ENCODE assay signal across 19 cellular contexts in the genomic region with DNA sequence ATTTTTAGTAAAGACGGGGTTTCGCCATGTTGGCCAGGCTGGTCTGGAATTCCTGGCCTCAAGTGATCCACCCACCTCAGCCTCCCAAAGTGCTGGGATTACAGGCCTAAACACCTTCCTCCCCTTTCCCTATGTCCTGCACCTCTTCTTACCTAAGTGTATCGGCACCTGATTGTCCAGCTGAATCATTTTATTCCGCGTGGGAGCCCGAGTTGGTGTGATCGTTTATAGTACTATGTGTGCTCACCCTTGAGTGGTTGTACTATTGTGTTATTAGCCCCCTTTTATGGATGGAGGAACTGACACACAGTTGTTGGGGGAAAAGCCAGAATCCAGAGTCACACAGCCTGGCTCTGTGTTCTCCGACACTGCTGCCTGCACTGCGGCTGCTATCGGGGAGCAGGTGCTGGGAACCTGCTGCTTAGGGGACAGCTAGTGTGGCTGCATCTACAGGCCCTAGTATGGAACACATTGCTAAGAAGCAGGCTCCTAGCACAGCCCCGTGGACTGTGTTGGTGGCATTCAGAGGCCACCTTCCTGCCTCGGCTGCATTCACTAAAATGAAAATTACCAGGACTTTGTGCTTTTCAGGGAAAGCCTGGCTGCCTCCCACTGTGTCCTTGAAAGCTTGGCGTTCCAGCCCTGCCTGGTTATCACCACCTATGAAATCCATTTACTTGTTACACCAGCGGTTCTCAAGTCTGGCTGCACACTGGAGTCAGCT. TPM values are rescaled to one million over a fixed set of nuclear protein-coding genes. Genes with fewer than 3 reads are reported as not detected.
A peak's percentile ranks its signal among the peaks of the same experiment; 100 is the strongest.
DNase-seq lines count a peak whose midpoint lies in the region; ATAC-seq, FAIRE-seq and TF ChIP-seq lines count a peak whose summit lies in the region.
"Had no signal": no experiment of that assay in that cellular context is flagged by ENCODE, and none has a peak within 500 bp of the region (broad histone marks: within the 10 kb centered on the region; RNA-seq: fewer than 3 reads in every experiment).

No MANE protein-coding gene starts in this region.

- intact Hi-C loops in HepG2 (cut with micrococcal nuclease; ENCODE audit: unreplicated experiment): loop anchor here (5.0 kb wide), 1 partner anchor 40 kb away; a partner anchor contains a TSS
- intact Hi-C loops in aorta (cut with DNase I): loop anchor here in 1 of 2 donors (5.0 kb wide), 1 partner anchor 130 kb away; no protein-coding TSS in a partner anchor

- BruUV-seq in HepG2 (replicated peaks; lab: Mats Ljungman, UMichigan): no TSS peak

- TF ChIP-seq EP300 in HepG2 (IDR thresholded peaks at IDR 0.05; ENCODE audit: low read depth in 2 of 2, low read length in 2 of 2) (no peak; a peak in 1 of 4 replicates), HepG2 (CRISPR knock-in tag; IDR thresholded peaks at IDR 0.05; ENCODE audit: borderline replicate concordance) (no peak)

- H3K27me3 ChIP-seq in HepG2 (ENCODE audit: control insufficient read depth in 1 of 2, insufficient read depth in 2 of 2, low read length in 2 of 2) (no peaks in the 10 kb centered on the region), aorta (ENCODE audit: control insufficient read depth in 1 of 2, insufficient read depth in 2 of 2, low read length in 1 of 2) (no peaks in the 10 kb centered on the region)
- H3K27me3 ChIP-seq: breast epithelium, upper lobe of right lung had no signal

- no peaks in the 10 kb centered on the region for H3K36me3 Mint-ChIP-seq in T-helper 17 cell (ENCODE audit: low read depth)

- POLR2A ChIA-PET in HepG2 (lab: Yijun Ruan, JAX): interaction anchor here (1.1 to 13.6 kb wide), 4 partner anchors 8 to 22 kb away, joined by 3 to 116 read pairs (median 10); a partner anchor contains a TSS

- H3K9me3 ChIP-seq in T-helper 17 cell (ENCODE audit: control insufficient read depth, low read length, poor library complexity, severe bottlenecking) (no peaks in the 10 kb centered on the region), HepG2 (ENCODE audit: low read length) (no peaks in the 10 kb centered on the region), aorta (ENCODE audit: control insufficient read depth, low read length) (no peaks in the 10 kb centered on the region)
- H3K9me3 ChIP-seq: breast epithelium, upper lobe of right lung had no signal

- no peak overlapping the region for H2AFZ ChIP-seq in HepG2 (ENCODE audit: low read length)

- CTCF ChIA-PET in HepG2 (lab: Yijun Ruan, JAX; ENCODE audit: low intra/inter-chr PET ratio, low total read pairs): no interaction called here

- H3K4me2 ChIP-seq in HepG2 (ENCODE audit: low read depth, low read length): 0 out of 2 replicates have a peak overlapping the region, but pooled peaks have one; percentile 6

- peak overlapping the region; percentile 27 for H3K27ac Mint-ChIP-seq in T-helper 17 cell

- H3K4me1 ChIP-seq in HepG2 (ENCODE audit: insufficient read depth, low read length) (peaks cover 88% of the 10 kb centered on the region), aorta (ENCODE audit: control insufficient read depth in 1 of 2, insufficient read depth in 2 of 2, low read length in 2 of 2) (peaks cover 0 to 2% of the 10 kb centered on the region in 2 donors)
- H3K4me1 ChIP-seq: breast epithelium had no signal

- H3K27ac ChIP-seq in HepG2 (ENCODE audit: extremely low read length, insufficient read depth, low read length): peak overlapping the region; percentile 75
- H3K27ac ChIP-seq in aorta (ENCODE audit: low read depth in 1 of 2, low read length in 2 of 2): peak overlapping the region in 1 of 2 donors; percentile 48

- ATAC-seq in T-helper 17 cell (no peak), HepG2 (peak; percentile 42), aorta (ENCODE audit: low FRiP score) (no peak), GM18907 (IDR thresholded peaks at IDR 0.05; ENCODE audit: unreplicated experiment) (no peak), HG03565 (IDR thresholded peaks at IDR 0.05; ENCODE audit: unreplicated experiment) (no peak)
- ATAC-seq: activated CD4-positive, alpha-beta T cell treated with anti-CD3 and anti-CD28 coated beads for 36 hours; upper lobe of right lung had no signal

- in situ Hi-C loops in HepG2 (cut with HindIII; ENCODE audit: extremely low pct_ligation_motif_present, low pct_unique_long_range_greater_than_20kb): no loop called here

- no peak for TF ChIP-seq RAD21 in HepG2 (CRISPR knock-in tag; IDR thresholded peaks at IDR 0.05)

- H3K4me1 Mint-ChIP-seq in T-helper 17 cell: peaks cover 13% of the 10 kb centered on the region

- peak; percentile 28 to 63; a peak in 2 of 4 replicates for TF ChIP-seq POLR2A in HepG2 (IDR thresholded peaks at IDR 0.05; ENCODE audit: insufficient read depth in 1 of 2, low read depth in 2 of 2, low read length in 2 of 2)

- peak; percentile 23 for DNase-seq in stimulated activated CD4-positive, alpha-beta T cell treated with anti-CD3 and anti-CD28 coated beads, Interleukin-15, amount 100 ng/mL, for 24 hours
- no peak for DNase-seq in stimulated activated CD4-positive, alpha-beta T cell treated with anti-CD3 and anti-CD28 coated beads, Interleukin-4, amount 100 ng/mL, for 1 hour
- DNase-seq in T-helper 17 cell: no peak
- peak; percentile 83 for DNase-seq in HepG2 (ENCODE audit: low spot score)
- DNase-seq in aorta: no peak
- no peak for DNase-seq in cortex of kidney (lab: John Stamatoyannopoulos, UW)
- DNase-seq: activated CD4-positive, alpha-beta T cell treated with anti-CD3 and anti-CD28 coated beads for 36 hours; activated effector memory CD4-positive, alpha-beta T cell treated with Interleukin-2 at 50 U/mL for 16 hours; KG1; NCI-H146; NCI-H510A treated with DMSO at 0.1 percent for 48 hours; T-helper 2 cell; upper lobe of right lung had no signal

- no peak; the same call in 1 of the 2 replicates for TF ChIP-seq CTCF in HepG2 (CRISPR knock-in tag; IDR thresholded peaks at IDR 0.05)

- peaks cover 11 to 18% of the 10 kb centered on the region in 2 experiments for H3K36me3 ChIP-seq in HepG2 (replicated peaks in 1 of 2; ENCODE audit: control insufficient read depth in 1 of 2, insufficient read depth in 2 of 2, low read length in 2 of 2)
- peaks cover 0 to 3% of the 10 kb centered on the region in 2 donors for H3K36me3 ChIP-seq in aorta (ENCODE audit: control insufficient read depth in 1 of 2, insufficient read depth in 2 of 2, low read length in 1 of 2)

- no peak overlapping the region for H3K9ac ChIP-seq in HepG2 (ENCODE audit: insufficient read depth, low read depth, low read length)

- 73% methylated on average over 11 of the region's 14 CpGs for WGBS in HepG2 (ENCODE audit: low lambda C conversion rate)
- 89 to 90% methylated on average over 14 of the region's 14 CpGs for WGBS in aorta, 2 donors

- H3K4me3 Mint-ChIP-seq in T-helper 17 cell: no peak overlapping the region
- H3K4me3 Mint-ChIP-seq: activated CD4-positive, alpha-beta T cell treated with anti-CD3 and anti-CD28 coated beads for 36 hours had no signal

- H3K79me2 ChIP-seq in HepG2 (ENCODE audit: insufficient read depth, low read length): no peaks in the 10 kb centered on the region

- peak; percentile 83 for FAIRE-seq in HepG2 (lab: Jason Lieb, UNC)
- FAIRE-seq: GM12891, GM19239, keratinocyte had no signal

- H3K27me3 Mint-ChIP-seq in T-helper 17 cell: no peaks in the 10 kb centered on the region
- H3K27me3 Mint-ChIP-seq: activated CD4-positive, alpha-beta T cell treated with anti-CD3 and anti-CD28 coated beads for 36 hours had no signal

- H3K4me3 ChIP-seq in HepG2 (replicated peaks in 1 of 3; ENCODE audit: insufficient read depth in 1 of 3, low read depth in 2 of 3, low read length in 3 of 3) (no peak overlapping the region), aorta (ENCODE audit: low read length in 2 of 2) (no peak overlapping the region)
- H3K4me3 ChIP-seq: breast epithelium, upper lobe of right lung had no signal

- H4K20me1 ChIP-seq in HepG2 (ENCODE audit: insufficient read depth, low read length): peaks cover 36% of the 10 kb centered on the region

RNA-seq across cellular contexts. Expression of a gene that starts 21.6 kb away (rescaled TPM):
- total RNA-seq in T-helper 17 cell: 100 to 1,000 TPM; 322 to 380 TPM
- 1,559 and 2,216 TPM in 2 replicates for total RNA-seq in HepG2 (2016; rRNA removed; fragmentation: Illumina TruSeq; extraction: Trizol)
- total RNA-seq in HepG2 (2016; cell fraction: cytosol; rRNA removed; fragmentation: Illumina TruSeq; extraction: Trizol; ENCODE audit: low read depth): 233 and 251 TPM in 2 replicates
- 1,559 and 2,270 TPM in 2 replicates for total RNA-seq in HepG2 (2016; cell fraction: insoluble cytoplasmic fraction; rRNA removed; fragmentation: Illumina TruSeq; extraction: Trizol)
- total RNA-seq in HepG2 (2016; cell fraction: membrane; rRNA removed; fragmentation: Illumina TruSeq; extraction: Trizol): 352 and 366 TPM in 2 replicates
- total RNA-seq in HepG2 (2016; cell fraction: nucleus; rRNA removed; fragmentation: Illumina TruSeq; extraction: Trizol): 647 and 688 TPM in 2 replicates
- 2,835 and 3,103 TPM in 2 replicates for polyA plus RNA-seq in HepG2 (2011; rRNA removed)
- polyA plus RNA-seq in HepG2 (2011; cell fraction: cytosol; rRNA removed): 2,814 and 3,536 TPM in 2 replicates
- polyA plus RNA-seq in HepG2 (2011; cell fraction: nucleus; rRNA removed): 1,312 and 1,364 TPM in 2 replicates
- 2,599 and 3,087 TPM in 2 replicates for polyA plus RNA-seq in HepG2 (2012)
- 244 and 257 TPM in 2 replicates for polyA plus RNA-seq in HepG2 (2016; cell fraction: cytosol; fragmentation: Illumina TruSeq; extraction: Trizol; ENCODE audit: low read depth)
- polyA plus RNA-seq in HepG2 (2016; cell fraction: insoluble cytoplasmic fraction; fragmentation: Illumina TruSeq; extraction: Trizol; ENCODE audit: low read depth): 2,184 and 2,214 TPM in 2 replicates
- polyA plus RNA-seq in HepG2 (2016; cell fraction: membrane; fragmentation: Illumina TruSeq; extraction: Trizol; ENCODE audit: low read depth): 258 and 284 TPM in 2 replicates
- 796 and 841 TPM in 2 replicates for polyA plus RNA-seq in HepG2 (2016; cell fraction: nucleus; fragmentation: Illumina TruSeq; extraction: Trizol; ENCODE audit: insufficient read depth, low read depth)
- 4,265 and 4,548 TPM in 2 replicates for polyA minus RNA-seq in HepG2 (2011; rRNA and poly(A)+ RNA removed; ENCODE audit: low replicate concordance)
- 2,231 and 2,479 TPM in 2 replicates for polyA minus RNA-seq in HepG2 (2011; cell fraction: cytosol; rRNA and poly(A)+ RNA removed)
- 525 and 715 TPM in 2 replicates for polyA minus RNA-seq in HepG2 (2011; cell fraction: nucleus; rRNA and poly(A)+ RNA removed)
- total RNA-seq in aorta: 100 to 1,000 TPM; 542 to 688 TPM
- polyA plus RNA-seq in aorta: 100 to 1,000 TPM; 333 to 514 TPM

RNA-seq across cellular contexts. Expression of a gene that starts 39.4 kb away (rescaled TPM):
- total RNA-seq in T-helper 17 cell (100 to 1,000 TPM; 102 to 108 TPM), HepG2 (2016; rRNA removed; fragmentation: Illumina TruSeq; extraction: Trizol) (18.6 and 21.9 TPM in 2 replicates), aorta (100 to 1,000 TPM; 111 to 133 TPM)
- total RNA-seq in HepG2 (2016; cell fraction: cytosol; rRNA removed; fragmentation: Illumina TruSeq; extraction: Trizol; ENCODE audit: low read depth): 254 and 312 TPM in 2 replicates
- total RNA-seq in HepG2 (2016; cell fraction: insoluble cytoplasmic fraction; rRNA removed; fragmentation: Illumina TruSeq; extraction: Trizol): 13.9 and 17.5 TPM in 2 replicates
- 58.9 and 60.2 TPM in 2 replicates for total RNA-seq in HepG2 (2016; cell fraction: membrane; rRNA removed; fragmentation: Illumina TruSeq; extraction: Trizol)
- total RNA-seq in HepG2 (2016; cell fraction: nucleus; rRNA removed; fragmentation: Illumina TruSeq; extraction: Trizol): 39.1 and 43.0 TPM in 2 replicates
- polyA plus RNA-seq in HepG2 (2011; rRNA removed) (15.9 and 18.3 TPM in 2 replicates), aorta (10 to 100 TPM; 26.8 to 54.4 TPM)
- 7.2 and 7.4 TPM in 2 replicates for polyA plus RNA-seq in HepG2 (2011; cell fraction: cytosol; rRNA removed)
- 66.9 and 79.6 TPM in 2 replicates for polyA plus RNA-seq in HepG2 (2011; cell fraction: nucleus; rRNA removed)
- polyA plus RNA-seq in HepG2 (2012): 42.4 and 45.9 TPM in 2 replicates
- polyA plus RNA-seq in HepG2 (2016; cell fraction: cytosol; fragmentation: Illumina TruSeq; extraction: Trizol; ENCODE audit: low read depth): 1.7 and 2.2 TPM in 2 replicates
- polyA plus RNA-seq in HepG2 (2016; cell fraction: insoluble cytoplasmic fraction; fragmentation: Illumina TruSeq; extraction: Trizol; ENCODE audit: low read depth): 11.9 and 19.5 TPM in 2 replicates
- 5.0 and 7.3 TPM in 2 replicates for polyA plus RNA-seq in HepG2 (2016; cell fraction: membrane; fragmentation: Illumina TruSeq; extraction: Trizol; ENCODE audit: low read depth)
- polyA plus RNA-seq in HepG2 (2016; cell fraction: nucleus; fragmentation: Illumina TruSeq; extraction: Trizol; ENCODE audit: insufficient read depth, low read depth): 58.3 and 59.3 TPM in 2 replicates
- polyA minus RNA-seq in HepG2 (2011; rRNA and poly(A)+ RNA removed; ENCODE audit: low replicate concordance): 39.2 and 98.5 TPM in 2 replicates
- 79.8 and 99.4 TPM in 2 replicates for polyA minus RNA-seq in HepG2 (2011; cell fraction: cytosol; rRNA and poly(A)+ RNA removed)
- 178 and 188 TPM in 2 replicates for polyA minus RNA-seq in HepG2 (2011; cell fraction: nucleus; rRNA and poly(A)+ RNA removed)

Comparison
In these comparisons a context has a peak if more than half of its experiments do, and no peak if none do; other contexts are left out.
1. DNase-seq: peak in stimulated activated CD4-positive, alpha-beta T cell treated with anti-CD3 and anti-CD28 coated beads, Interleukin-15, amount 100 ng/mL, for 24 hours (single experiment) and HepG2 (single experiment); none in stimulated activated CD4-positive, alpha-beta T cell treated with anti-CD3 and anti-CD28 coated beads, Interleukin-4, amount 100 ng/mL, for 1 hour (single experiment), T-helper 17 cell (0 of 3), aorta (0 of 2) and cortex of kidney (single experiment).